Comparison of ENCODE assay signal across 19 cellular contexts in genomic region chr13:114241918-114242317, GRCh38. TPM values are rescaled to one million over a fixed set of nuclear protein-coding genes. Genes with fewer than 3 reads are reported as not detected.
DNase-seq lines count a peak whose midpoint lies in the region; ATAC-seq, FAIRE-seq and TF ChIP-seq lines count a peak whose summit lies in the region.
"Had no signal": no experiment of that assay in that cellular context is flagged by ENCODE, and none has a peak within 500 bp of the region (broad histone marks: within the 10 kb centered on the region; RNA-seq: fewer than 3 reads in every experiment).

No MANE protein-coding gene starts in this region.

- TF ChIP-seq CTCF in HepG2 (CRISPR knock-in tag; IDR thresholded peaks at IDR 0.05) (no peak), right lobe of liver (IDR thresholded peaks at IDR 0.05) (no peak), HFFc6 (IDR thresholded peaks at IDR 0.05) (no peak), K562 (IDR thresholded peaks at IDR 0.05 in 2 of 3, conservative IDR thresholded peaks at IDR 0.05 in 1 of 3; ENCODE audit: insufficient read depth in 2 of 3, low read depth in 1 of 3, low read length in 3 of 3) (no peak)

- H3K27ac Mint-ChIP-seq in HFFc6 = peak overlapping the region; percentile 33; the same call in 1 of the 2 replicates
- no peak overlapping the region for H3K27ac Mint-ChIP-seq in activated CD4-positive, alpha-beta T cell treated with anti-CD3 and anti-CD28 coated beads for 36 hours

- H2AFZ ChIP-seq in HepG2 (ENCODE audit: low read length) = no peak overlapping the region
- H2AFZ ChIP-seq in K562 (ENCODE audit: low read depth, low read length) = no peak overlapping the region

- H3K4me1 Mint-ChIP-seq in HFFc6 (ENCODE audit: low read depth) = peaks cover 23% of the 10 kb centered on the region
- H3K4me1 Mint-ChIP-seq in activated CD4-positive, alpha-beta T cell treated with anti-CD3 and anti-CD28 coated beads for 36 hours = peaks cover 11% of the 10 kb centered on the region

- POLR2A ChIA-PET in HepG2 (lab: Yijun Ruan, JAX) (no interaction called here), K562 (lab: Yijun Ruan, JAX) (no interaction called here)
- POLR2A ChIA-PET in activated CD4-positive, alpha-beta T cell treated with anti-CD3 and anti-CD28 coated beads for 36 hours (lab: Charles Lee) = no interaction called here

- no peaks in the 10 kb centered on the region for H4K20me1 ChIP-seq in HepG2 (ENCODE audit: insufficient read depth, low read length)
- H4K20me1 ChIP-seq in K562 (replicated peaks; ENCODE audit: control insufficient read depth, insufficient read depth, low read length) = no peaks in the 10 kb centered on the region

- peaks cover 69% of the 10 kb centered on the region for H3K36me3 Mint-ChIP-seq in HFFc6 (ENCODE audit: low read depth)
- peaks cover 81% of the 10 kb centered on the region for H3K36me3 Mint-ChIP-seq in activated CD4-positive, alpha-beta T cell treated with anti-CD3 and anti-CD28 coated beads for 36 hours (ENCODE audit: low read depth)

- H3K79me2 ChIP-seq in HepG2 (ENCODE audit: insufficient read depth, low read length) = peaks cover under 1% of the 10 kb centered on the region
- peaks cover 13% of the 10 kb centered on the region; the same call in 2 of the 3 replicates for H3K79me2 ChIP-seq in K562 (ENCODE audit: control insufficient read depth, insufficient read depth, low read length)

- TF ChIP-seq POLR2A in HepG2 (IDR thresholded peaks at IDR 0.05; ENCODE audit: insufficient read depth in 1 of 2, low read depth in 2 of 2, low read length in 2 of 2) = no peak
- no peak for TF ChIP-seq POLR2A in right lobe of liver (IDR thresholded peaks at IDR 0.05)
- no peak for TF ChIP-seq POLR2A in K562 (conservative IDR thresholded peaks at IDR 0.05)

- 96% methylated on average over 6 of the region's 6 CpGs for WGBS in HepG2 (ENCODE audit: low lambda C conversion rate)
- 97% methylated on average over 6 of the region's 6 CpGs for WGBS in right lobe of liver (ENCODE audit: insufficient coverage, low coverage, low lambda C conversion rate, missing lambda C conversion rate)
- 62% methylated on average over 6 of the region's 6 CpGs for WGBS in K562 (ENCODE audit: insufficient coverage, low coverage, missing lambda C conversion rate)

- FAIRE-seq in HepG2 (lab: Jason Lieb, UNC) (no peak), K562 (lab: Jason Lieb, UNC) (no peak)
- FAIRE-seq: D721Med, GM12891, GM18507 had no signal

- no peak for TF ChIP-seq EP300 in HepG2 (IDR thresholded peaks at IDR 0.05; ENCODE audit: low read depth in 2 of 2, low read length in 2 of 2)
- no peak for TF ChIP-seq EP300 in HepG2 (CRISPR knock-in tag; IDR thresholded peaks at IDR 0.05; ENCODE audit: borderline replicate concordance)
- TF ChIP-seq EP300 in K562 (IDR thresholded peaks at IDR 0.05; ENCODE audit: low read length) = no peak

- CTCF ChIA-PET in HepG2 (lab: Yijun Ruan, JAX; ENCODE audit: low intra/inter-chr PET ratio, low total read pairs) = no interaction called here
- CTCF ChIA-PET in K562 (lab: Yijun Ruan, JAX; ENCODE audit: low intra/inter-chr PET ratio) = no interaction called here
- CTCF ChIA-PET in activated CD4-positive, alpha-beta T cell treated with anti-CD3 and anti-CD28 coated beads for 36 hours (lab: Charles Lee) = no interaction called here

- H3K27me3 ChIP-seq in HepG2 (ENCODE audit: control insufficient read depth in 1 of 2, insufficient read depth in 2 of 2, low read length in 2 of 2) = no peaks in the 10 kb centered on the region
- no peaks in the 10 kb centered on the region for H3K27me3 ChIP-seq in right lobe of liver
- no peaks in the 10 kb centered on the region for H3K27me3 ChIP-seq in K562 (ENCODE audit: control insufficient read depth in 2 of 2, insufficient read depth in 2 of 2, low read length in 2 of 2)

- H3K27ac ChIP-seq in HepG2 (ENCODE audit: extremely low read length, insufficient read depth, low read length) (no peak overlapping the region), right lobe of liver (no peak overlapping the region), K562 (ENCODE audit: extremely low read depth, low read depth, low read length) (no peak overlapping the region)

- ATAC-seq in HepG2 = no peak
- ATAC-seq in right lobe of liver = no peak
- ATAC-seq in K562 = no peak
- no peak for ATAC-seq in activated CD4-positive, alpha-beta T cell treated with anti-CD3 and anti-CD28 coated beads for 36 hours

- H3K9me1 ChIP-seq in K562 (ENCODE audit: control insufficient read depth, insufficient read depth, low read length) = no peaks in the 10 kb centered on the region

- H3K36me3 ChIP-seq in HepG2 (replicated peaks in 1 of 2; ENCODE audit: control insufficient read depth in 1 of 2, insufficient read depth in 2 of 2, low read length in 2 of 2) (peaks cover 22 to 82% of the 10 kb centered on the region in 2 experiments), right lobe of liver (peaks cover 0 to 98% (median 68%) of the 10 kb centered on the region in 4 donors), K562 (ENCODE audit: control insufficient read depth, insufficient read depth, low read length) (peaks cover 96% of the 10 kb centered on the region)

- no peaks in the 10 kb centered on the region for H3K9me3 Mint-ChIP-seq in HFFc6
- no peaks in the 10 kb centered on the region for H3K9me3 Mint-ChIP-seq in activated CD4-positive, alpha-beta T cell treated with anti-CD3 and anti-CD28 coated beads for 36 hours (ENCODE audit: low read depth)
- H3K9me3 Mint-ChIP-seq: CD4-positive, alpha-beta memory T cell had no signal

- H3K4me1 ChIP-seq in HepG2 (ENCODE audit: insufficient read depth, low read length) (no peaks in the 10 kb centered on the region), right lobe of liver (no peaks in the 10 kb centered on the region), K562 (replicated peaks in 1 of 2; ENCODE audit: control insufficient read depth in 2 of 2, insufficient read depth in 2 of 2, low read length in 2 of 2) (peaks cover 7 to 22% of the 10 kb centered on the region in 2 experiments; a peak in 4 of 5 replicates)
- H3K4me1 ChIP-seq: Caco-2, HAP-1 had no signal

- H3K9ac ChIP-seq in HepG2 (ENCODE audit: insufficient read depth, low read depth, low read length) (no peak overlapping the region), K562 (ENCODE audit: insufficient read depth in 1 of 2, low read depth in 2 of 2, low read length in 2 of 2) (no peak overlapping the region)

- BruUV-seq in HepG2 (replicated peaks; lab: Mats Ljungman, UMichigan) = no TSS peak
- BruUV-seq in K562 (replicated peaks; lab: Mats Ljungman, UMichigan) = no TSS peak

- TF ChIP-seq RAD21 in HepG2 (CRISPR knock-in tag; IDR thresholded peaks at IDR 0.05) (no peak), K562 (CRISPR knock-in tag; conservative IDR thresholded peaks at IDR 0.05 in 1 of 2, IDR thresholded peaks at IDR 0.05 in 1 of 2) (no peak)

- H3K4me3 ChIP-seq in HepG2 (replicated peaks in 1 of 3; ENCODE audit: insufficient read depth in 1 of 3, low read depth in 2 of 3, low read length in 3 of 3) (no peak overlapping the region), right lobe of liver (no peak overlapping the region), K562 (no peak overlapping the region)
- H3K4me3 ChIP-seq: HAP-1 had no signal

- in situ Hi-C loops in HepG2 (cut with HindIII; ENCODE audit: extremely low pct_ligation_motif_present, low pct_unique_long_range_greater_than_20kb) = no loop called here
- in situ Hi-C loops in K562 (cut with MboI) = no loop called here

- no peak overlapping the region for H3K4me3 Mint-ChIP-seq in HFFc6
- H3K4me3 Mint-ChIP-seq in activated CD4-positive, alpha-beta T cell treated with anti-CD3 and anti-CD28 coated beads for 36 hours = no peak overlapping the region
- H3K4me3 Mint-ChIP-seq: CD4-positive, alpha-beta memory T cell had no signal

- intact Hi-C loops in HepG2 (cut with micrococcal nuclease; ENCODE audit: unreplicated experiment) = no loop called here
- intact Hi-C loops in right lobe of liver (cut with DNase I) = no loop called here
- intact Hi-C loops in K562 (cut with micrococcal nuclease) = no loop called here
- intact Hi-C loops in activated CD4-positive, alpha-beta T cell treated with anti-CD3 and anti-CD28 coated beads for 36 hours (cut with DNase I, micrococcal nuclease) = no loop called here

- H3K4me2 ChIP-seq in HepG2 (ENCODE audit: low read depth, low read length) (no peak overlapping the region), K562 (ENCODE audit: insufficient read depth, low read length) (no peak overlapping the region)

- H3K27me3 Mint-ChIP-seq in HFFc6 (ENCODE audit: insufficient read depth) = no peaks in the 10 kb centered on the region; the same call in 1 of the 2 replicates
- no peaks in the 10 kb centered on the region for H3K27me3 Mint-ChIP-seq in activated CD4-positive, alpha-beta T cell treated with anti-CD3 and anti-CD28 coated beads for 36 hours
- H3K27me3 Mint-ChIP-seq: CD4-positive, alpha-beta memory T cell had no signal

- DNase-seq in HepG2 (ENCODE audit: low spot score) = no peak
- no peak for DNase-seq in right lobe of liver
- DNase-seq in HFFc6 = no peak
- DNase-seq in K562 (ENCODE audit: extremely low read depth in 1 of 4, low spot score in 3 of 4) = no peak
- DNase-seq in DMS 273 (lab: John Stamatoyannopoulos, UW; ENCODE audit: unreplicated experiment) = no peak
- no peak for DNase-seq in activated CD4-positive, alpha-beta T cell treated with anti-CD3 and anti-CD28 coated beads for 36 hours
- no peak for DNase-seq in COR-L47 (lab: John Stamatoyannopoulos, UW)
- DNase-seq: 8988T; C1 segment of cervical spinal cord; Caco-2; CD4-positive, alpha-beta memory T cell; DMS53; DMS79 treated with DMSO at 0.1 percent for 48 hours; GF-D8; GOT3 had no signal

- H3K9me3 ChIP-seq in HepG2 (ENCODE audit: low read length) = no peaks in the 10 kb centered on the region
- no peaks in the 10 kb centered on the region for H3K9me3 ChIP-seq in right lobe of liver
- no peaks in the 10 kb centered on the region for H3K9me3 ChIP-seq in K562 (replicated peaks; ENCODE audit: control insufficient read depth, insufficient read depth, low read depth, low read length)
- H3K9me3 ChIP-seq: Caco-2, HAP-1 had no signal

RNA-seq across cellular contexts. Expression of gene CDC16, which starts 7.2 kb away (rescaled TPM):
- total RNA-seq in HepG2 (2016; rRNA removed; fragmentation: Illumina TruSeq; extraction: Trizol) (24.2 and 32.7 TPM in 2 replicates), right lobe of liver (10 to 100 TPM; 28.4 to 47.6 (median 35.8) TPM), K562 (2014; rRNA removed) (26.4 and 28.2 TPM in 2 replicates), K562 (2014; rRNA removed; fragmentation: Illumina TruSeq; extraction: Trizol) (51.6 and 58.7 TPM in 2 replicates), K562 (2015; rRNA removed; fragmentation: Illumina TruSeq; extraction: Trizol) (46.9 and 48.5 TPM in 2 replicates), K562 (2021) (54.0 and 59.7 TPM in 2 replicates)
- total RNA-seq in HepG2 (2016; cell fraction: cytosol; rRNA removed; fragmentation: Illumina TruSeq; extraction: Trizol; ENCODE audit: low read depth) = 13.4 and 15.9 TPM in 2 replicates
- total RNA-seq in HepG2 (2016; cell fraction: insoluble cytoplasmic fraction; rRNA removed; fragmentation: Illumina TruSeq; extraction: Trizol) = 23.0 and 31.1 TPM in 2 replicates
- 26.3 and 26.5 TPM in 2 replicates for total RNA-seq in HepG2 (2016; cell fraction: membrane; rRNA removed; fragmentation: Illumina TruSeq; extraction: Trizol)
- total RNA-seq in HepG2 (2016; cell fraction: nucleus; rRNA removed; fragmentation: Illumina TruSeq; extraction: Trizol) = 48.0 and 51.8 TPM in 2 replicates
- polyA plus RNA-seq in HepG2 (2011; rRNA removed) (57.6 and 60.9 TPM in 2 replicates), K562 (2011; rRNA removed) (101 and 102 TPM in 2 replicates), K562 (2014; fragmentation: Illumina TruSeq; extraction: Trizol) (65.7 and 70.2 TPM in 2 replicates), K562 (2014; fragmentation: Nextera tagmentation; extraction: Ambion mirVana) (10 to 100 TPM; 23.2 to 29.8 TPM), K562 (2014; rRNA removed) (67.6 and 68.0 TPM in 2 replicates)
- polyA plus RNA-seq in HepG2 (2011; cell fraction: cytosol; rRNA removed) = 15.5 and 23.3 TPM in 2 replicates
- 139 and 159 TPM in 2 replicates for polyA plus RNA-seq in HepG2 (2011; cell fraction: nucleus; rRNA removed)
- polyA plus RNA-seq in HepG2 (2012) = 40.8 and 45.8 TPM in 2 replicates
- 14.4 and 17.8 TPM in 2 replicates for polyA plus RNA-seq in HepG2 (2016; cell fraction: cytosol; fragmentation: Illumina TruSeq; extraction: Trizol; ENCODE audit: low read depth)
- 39.2 and 43.6 TPM in 2 replicates for polyA plus RNA-seq in HepG2 (2016; cell fraction: insoluble cytoplasmic fraction; fragmentation: Illumina TruSeq; extraction: Trizol; ENCODE audit: low read depth)
- polyA plus RNA-seq in HepG2 (2016; cell fraction: membrane; fragmentation: Illumina TruSeq; extraction: Trizol; ENCODE audit: low read depth) = 25.2 and 27.1 TPM in 2 replicates
- polyA plus RNA-seq in HepG2 (2016; cell fraction: nucleus; fragmentation: Illumina TruSeq; extraction: Trizol; ENCODE audit: insufficient read depth, low read depth) = 76.5 and 78.3 TPM in 2 replicates
- 22.6 and 39.7 TPM in 2 replicates for polyA minus RNA-seq in HepG2 (2011; rRNA and poly(A)+ RNA removed; ENCODE audit: low replicate concordance)
- polyA minus RNA-seq in HepG2 (2011; cell fraction: cytosol; rRNA and poly(A)+ RNA removed) = 17.0 and 18.2 TPM in 2 replicates
- 132 and 148 TPM in 2 replicates for polyA minus RNA-seq in HepG2 (2011; cell fraction: nucleus; rRNA and poly(A)+ RNA removed)
- total RNA-seq in HFFc6 (2021; fragmentation: NEBNext Ultra II Directional; extraction: Animal tissue kit (Norgen Biotek cat#: 25700)) = 10 to 100 TPM; 73.0 to 90.1 (median 82.3) TPM
- 144 and 291 TPM in 2 replicates for total RNA-seq in K562 (2011; cell fraction: chromatin; rRNA removed; ENCODE audit: low replicate concordance)
- total RNA-seq in K562 (2011; cell fraction: nucleolus; rRNA removed) = 66.0 and 82.0 TPM in 2 replicates
- 130 and 163 TPM in 2 replicates for total RNA-seq in K562 (2011; cell fraction: nucleoplasm; rRNA removed)
- polyA plus RNA-seq in K562 (2011; cell fraction: cytosol; rRNA removed) = 28.9 and 36.2 TPM in 2 replicates
- 171 and 301 TPM in 2 replicates for polyA plus RNA-seq in K562 (2011; cell fraction: nucleus; rRNA removed)
- 44.2 and 83.9 TPM in 2 replicates for polyA plus RNA-seq in K562 (2012)
- 82.2 and 103 TPM in 2 replicates for polyA minus RNA-seq in K562 (2011; rRNA and poly(A)+ RNA removed)
- polyA minus RNA-seq in K562 (2011; cell fraction: cytosol; rRNA and poly(A)+ RNA removed) = 28.1 and 34.2 TPM in 2 replicates
- 72.6 and 131 TPM in 2 replicates for polyA minus RNA-seq in K562 (2011; cell fraction: nucleus; rRNA and poly(A)+ RNA removed)
- total RNA-seq in activated CD4-positive, alpha-beta T cell treated with anti-CD3 and anti-CD28 coated beads for 36 hours = 10 to 100 TPM; 83.5 to 90.8 TPM

RNA-seq across cellular contexts. Expression of gene UPF3A, which starts 39.5 kb away (rescaled TPM):
- total RNA-seq in HepG2 (2016; rRNA removed; fragmentation: Illumina TruSeq; extraction: Trizol) (50.5 and 63.8 TPM in 2 replicates), right lobe of liver (10 to 100 TPM; 10.6 to 24.3 (median 14.8) TPM), K562 (2014; rRNA removed) (36.2 and 57.8 TPM in 2 replicates), K562 (2014; rRNA removed; fragmentation: Illumina TruSeq; extraction: Trizol) (39.1 and 40.5 TPM in 2 replicates), K562 (2015; rRNA removed; fragmentation: Illumina TruSeq; extraction: Trizol) (44.2 and 48.2 TPM in 2 replicates), K562 (2021) (36.0 and 40.9 TPM in 2 replicates)
- total RNA-seq in HepG2 (2016; cell fraction: cytosol; rRNA removed; fragmentation: Illumina TruSeq; extraction: Trizol; ENCODE audit: low read depth) = 22.0 TPM in 2 replicates
- 53.4 and 65.3 TPM in 2 replicates for total RNA-seq in HepG2 (2016; cell fraction: insoluble cytoplasmic fraction; rRNA removed; fragmentation: Illumina TruSeq; extraction: Trizol)
- total RNA-seq in HepG2 (2016; cell fraction: membrane; rRNA removed; fragmentation: Illumina TruSeq; extraction: Trizol) = 40.3 and 41.6 TPM in 2 replicates
- 56.7 and 60.9 TPM in 2 replicates for total RNA-seq in HepG2 (2016; cell fraction: nucleus; rRNA removed; fragmentation: Illumina TruSeq; extraction: Trizol)
- polyA plus RNA-seq in HepG2 (2011; rRNA removed) (46.7 and 60.2 TPM in 2 replicates), K562 (2011; rRNA removed) (56.7 and 59.9 TPM in 2 replicates), K562 (2014; fragmentation: Illumina TruSeq; extraction: Trizol) (56.1 and 64.8 TPM in 2 replicates), K562 (2014; fragmentation: Nextera tagmentation; extraction: Ambion mirVana) (10 to 100 TPM; 15.6 to 17.5 TPM), K562 (2014; rRNA removed) (64.1 and 76.5 TPM in 2 replicates)
- polyA plus RNA-seq in HepG2 (2011; cell fraction: cytosol; rRNA removed) = 32.6 and 34.3 TPM in 2 replicates
- 66.5 and 88.8 TPM in 2 replicates for polyA plus RNA-seq in HepG2 (2011; cell fraction: nucleus; rRNA removed)
- 45.1 and 52.0 TPM in 2 replicates for polyA plus RNA-seq in HepG2 (2012)
- polyA plus RNA-seq in HepG2 (2016; cell fraction: cytosol; fragmentation: Illumina TruSeq; extraction: Trizol; ENCODE audit: low read depth) = 26.0 and 27.5 TPM in 2 replicates
- 81.1 and 85.3 TPM in 2 replicates for polyA plus RNA-seq in HepG2 (2016; cell fraction: insoluble cytoplasmic fraction; fragmentation: Illumina TruSeq; extraction: Trizol; ENCODE audit: low read depth)
- polyA plus RNA-seq in HepG2 (2016; cell fraction: membrane; fragmentation: Illumina TruSeq; extraction: Trizol; ENCODE audit: low read depth) = 38.1 and 40.9 TPM in 2 replicates
- 191 TPM in 2 replicates for polyA plus RNA-seq in HepG2 (2016; cell fraction: nucleus; fragmentation: Illumina TruSeq; extraction: Trizol; ENCODE audit: insufficient read depth, low read depth)
- polyA minus RNA-seq in HepG2 (2011; rRNA and poly(A)+ RNA removed; ENCODE audit: low replicate concordance) = 14.3 and 25.2 TPM in 2 replicates
- 10.4 and 12.0 TPM in 2 replicates for polyA minus RNA-seq in HepG2 (2011; cell fraction: cytosol; rRNA and poly(A)+ RNA removed)
- polyA minus RNA-seq in HepG2 (2011; cell fraction: nucleus; rRNA and poly(A)+ RNA removed) = 58.6 and 63.9 TPM in 2 replicates
- 10 to 100 TPM; 32.4 to 42.9 (median 39.8) TPM for total RNA-seq in HFFc6 (2021; fragmentation: NEBNext Ultra II Directional; extraction: Animal tissue kit (Norgen Biotek cat#: 25700))
- total RNA-seq in K562 (2011; cell fraction: chromatin; rRNA removed; ENCODE audit: low replicate concordance) = 115 and 227 TPM in 2 replicates
- 74.5 and 80.1 TPM in 2 replicates for total RNA-seq in K562 (2011; cell fraction: nucleolus; rRNA removed)
- total RNA-seq in K562 (2011; cell fraction: nucleoplasm; rRNA removed) = 135 and 213 TPM in 2 replicates
- polyA plus RNA-seq in K562 (2011; cell fraction: cytosol; rRNA removed) = 27.1 and 32.5 TPM in 2 replicates
- polyA plus RNA-seq in K562 (2011; cell fraction: nucleus; rRNA removed) = 97.8 and 111 TPM in 2 replicates
- polyA plus RNA-seq in K562 (2012) = 50.7 and 62.2 TPM in 2 replicates
- polyA minus RNA-seq in K562 (2011; rRNA and poly(A)+ RNA removed) = 27.1 and 29.9 TPM in 2 replicates
- 13.0 and 14.2 TPM in 2 replicates for polyA minus RNA-seq in K562 (2011; cell fraction: cytosol; rRNA and poly(A)+ RNA removed)
- polyA minus RNA-seq in K562 (2011; cell fraction: nucleus; rRNA and poly(A)+ RNA removed) = 38.2 and 48.3 TPM in 2 replicates
- 10 to 100 TPM; 41.1 to 43.3 TPM for total RNA-seq in activated CD4-positive, alpha-beta T cell treated with anti-CD3 and anti-CD28 coated beads for 36 hours

Comparison
In these comparisons a context has a peak if more than half of its experiments do, and no peak if none do; other contexts are left out.
1. Of the 241 proteins assayed by ChIP-seq in both HepG2 and K562: peak only in HepG2: none; only in K562: FOSL1, MAFF, MAFG, NFE2 and NFE2L1; in both: none; in neither: 234; mixed calls (peak in some experiments, not most) for 2.